Comparison of ENCODE assay signal across 8 cellular contexts in genomic region chr15:101167366-101167790, GRCh38.
DNase-seq lines count a peak whose midpoint lies in the region; ATAC-seq and TF ChIP-seq lines count a peak whose summit lies in the region.

No MANE protein-coding gene starts in this region.

- no peaks in the 10 kb centered on the region for H3K27me3 ChIP-seq in uterus

- H3K4me1 Mint-ChIP-seq in activated naive CD4-positive, alpha-beta T cell treated with anti-CD3 and anti-CD28 coated beads for 36 hours (ENCODE audit: low read depth): peaks cover 23% of the 10 kb centered on the region
- H3K4me1 Mint-ChIP-seq in central memory CD8-positive, alpha-beta T cell: peaks cover 12% of the 10 kb centered on the region
- H3K4me1 Mint-ChIP-seq in mesothelial cell of epicardium: peaks cover 7% of the 10 kb centered on the region

- no peaks in the 10 kb centered on the region for H3K36me3 ChIP-seq in uterus

- peaks cover 0 to 17% of the 10 kb centered on the region in 2 donors for H3K9me3 ChIP-seq in uterus

- peak overlapping the region; percentile 78 to 86 for H3K27ac ChIP-seq in uterus

- DNase-seq in activated naive CD4-positive, alpha-beta T cell treated with anti-CD3 and anti-CD28 coated beads for 36 hours: no peak
- DNase-seq in activated naive CD4-positive, alpha-beta T cell (lab: John Stamatoyannopoulos, UW): no peak
- no peak for DNase-seq in central memory CD8-positive, alpha-beta T cell (ENCODE audit: low spot score in 2 of 2)
- DNase-seq in mesothelial cell of epicardium (ENCODE audit: low spot score in 2 of 2, unreplicated experiment in 2 of 2) (no peak), uterus (no peak), GM10248 (ENCODE audit: extremely low spot score) (no peak), NCI-H1417 treated with DMSO at 0.1 percent for 48 hours (lab: John Stamatoyannopoulos, UW) (no peak)

- H3K9me3 Mint-ChIP-seq in activated naive CD4-positive, alpha-beta T cell treated with anti-CD3 and anti-CD28 coated beads for 36 hours: peaks cover 31% of the 10 kb centered on the region
- peaks cover 13% of the 10 kb centered on the region for H3K9me3 Mint-ChIP-seq in central memory CD8-positive, alpha-beta T cell
- H3K9me3 Mint-ChIP-seq in mesothelial cell of epicardium: peaks cover 28% of the 10 kb centered on the region

- peak overlapping the region in 1 of 2 donors; percentile 16 for H3K4me3 ChIP-seq in uterus

- intact Hi-C loops in activated naive CD4-positive, alpha-beta T cell treated with anti-CD3 and anti-CD28 coated beads for 36 hours (cut with micrococcal nuclease): no loop called here
- intact Hi-C loops in uterus (cut with DNase I; ENCODE audit: low total_unique reads): no loop called here

- peaks cover 25% of the 10 kb centered on the region for H3K36me3 Mint-ChIP-seq in activated naive CD4-positive, alpha-beta T cell treated with anti-CD3 and anti-CD28 coated beads for 36 hours (ENCODE audit: low read depth)
- H3K36me3 Mint-ChIP-seq in central memory CD8-positive, alpha-beta T cell (ENCODE audit: insufficient read depth): peaks cover 3% of the 10 kb centered on the region
- H3K36me3 Mint-ChIP-seq in mesothelial cell of epicardium: peaks cover 6% of the 10 kb centered on the region

- CTCF ChIA-PET in activated naive CD4-positive, alpha-beta T cell treated with anti-CD3 and anti-CD28 coated beads for 36 hours (lab: Charles Lee): interaction anchor here (0.9 to 1.3 kb wide), 5 partner anchors 10 to 153 kb away, joined by 3 to 4 read pairs (median 3); no protein-coding TSS in a partner anchor
- CTCF ChIA-PET in GM10248 (lab: Yijun Ruan, JAX): interaction anchor here (0.8 to 1.5 kb wide), 7 partner anchors 8 to 80 kb away, joined by 3 to 4 read pairs (median 3); no protein-coding TSS in a partner anchor

- no peak for TF ChIP-seq POLR2A in uterus (IDR thresholded peaks at IDR 0.05)

- POLR2A ChIA-PET in GM10248 (lab: Yijun Ruan, JAX): no interaction called here

- TF ChIP-seq CTCF in mesothelial cell of epicardium (IDR thresholded peaks at IDR 0.05; ENCODE audit: unreplicated experiment) (no peak), uterus (IDR thresholded peaks at IDR 0.05) (no peak), GM10248 (IDR thresholded peaks at IDR 0.05; ENCODE audit: control extremely low read depth, extremely low read depth, low read depth, missing control alignments) (no peak)

- peak overlapping the region; percentile 88 for H3K27ac Mint-ChIP-seq in activated naive CD4-positive, alpha-beta T cell treated with anti-CD3 and anti-CD28 coated beads for 36 hours
- H3K27ac Mint-ChIP-seq in central memory CD8-positive, alpha-beta T cell (ENCODE audit: low read depth): peak overlapping the region; percentile 75
- peak overlapping the region; percentile 56 for H3K27ac Mint-ChIP-seq in mesothelial cell of epicardium

- no peaks in the 10 kb centered on the region for H3K27me3 Mint-ChIP-seq in activated naive CD4-positive, alpha-beta T cell treated with anti-CD3 and anti-CD28 coated beads for 36 hours (ENCODE audit: low read depth)
- H3K27me3 Mint-ChIP-seq in central memory CD8-positive, alpha-beta T cell: no peaks in the 10 kb centered on the region
- H3K27me3 Mint-ChIP-seq in mesothelial cell of epicardium (ENCODE audit: low read depth): no peaks in the 10 kb centered on the region

- ATAC-seq in central memory CD8-positive, alpha-beta T cell (replicated peaks; ENCODE audit: extremely low read depth, poor library complexity, severe bottlenecking): no peak
- ATAC-seq in GM19452 (IDR thresholded peaks at IDR 0.05; ENCODE audit: unreplicated experiment): no peak

- no peaks in the 10 kb centered on the region for H3K4me1 ChIP-seq in uterus

- H3K4me3 Mint-ChIP-seq in activated naive CD4-positive, alpha-beta T cell treated with anti-CD3 and anti-CD28 coated beads for 36 hours: peak overlapping the region; percentile 58
- H3K4me3 Mint-ChIP-seq in central memory CD8-positive, alpha-beta T cell: peak overlapping the region; percentile 7
- no peak overlapping the region for H3K4me3 Mint-ChIP-seq in mesothelial cell of epicardium
